Comparison of ENCODE assay signal across 8 cellular contexts in genomic region chr2:131527131-131528001, GRCh38. TPM values are rescaled to one million over a fixed set of nuclear protein-coding genes. Genes with fewer than 3 reads are reported as not detected.
DNase-seq lines count a peak whose midpoint lies in the region; ATAC-seq, FAIRE-seq and TF ChIP-seq lines count a peak whose summit lies in the region.
"Not testable (repeated sequence)": the region's sequence is repeated elsewhere in the genome, so short reads cannot be mapped to it uniquely, and the experiment has no call there.

Gene CCDC74A, plus strand, starts transcription at chr2:131527888. Its CDS starts 83 bp downstream, at chr2:131527971.

- ATAC-seq in GM19372 (IDR thresholded peaks at IDR 0.05; ENCODE audit: low read depth, unreplicated experiment) (peak; percentile 81), HG03342 (IDR thresholded peaks at IDR 0.05; ENCODE audit: unreplicated experiment) (peak; percentile 89)

- H3K27me3 ChIP-seq in breast epithelium; keratinocyte (ENCODE audit: control insufficient read depth, extremely low read depth, insufficient read depth, low read length): not testable (repeated sequence)

- TF ChIP-seq CTCF in AG09319 (IDR thresholded peaks at IDR 0.05; ENCODE audit: low read depth, low read length); breast epithelium (IDR thresholded peaks at IDR 0.05); keratinocyte (optimal IDR thresholded peaks at IDR 0.05 in 1 of 3, IDR thresholded peaks at IDR 0.05 in 1 of 3, conservative IDR thresholded peaks at IDR 0.05 in 1 of 3; ENCODE audit: extremely low read depth in 1 of 3, insufficient read depth in 2 of 3, low read length in 3 of 3): not testable (repeated sequence)

- intact Hi-C loops in breast epithelium (cut with DNase I; ENCODE audit: low total_unique reads), result not testable (repeated sequence)

- not testable (repeated sequence) for H3K79me2 ChIP-seq in keratinocyte (ENCODE audit: control insufficient read depth, insufficient read depth, low read length)

- FAIRE-seq in keratinocyte (lab: Jason Lieb, UNC), result not testable (repeated sequence)

- not testable (repeated sequence) for TF ChIP-seq POLR2A in breast epithelium (IDR thresholded peaks at IDR 0.05)

- not testable (repeated sequence) for H3K9me3 ChIP-seq in breast epithelium; keratinocyte (ENCODE audit: control insufficient read depth, low read depth, low read length)

- dilution Hi-C loops in keratinocyte (cut with MboI; ENCODE audit: extremely low pct_ligation_motif_present, low sequenced_read_pairs), result not testable (repeated sequence)

- H3K4me2 ChIP-seq in keratinocyte (ENCODE audit: control insufficient read depth, extremely low read depth, insufficient read depth, low read depth, low read length), result peak within 1 kb of the TSS; percentile 41

- not testable (repeated sequence) for H3K9ac ChIP-seq in keratinocyte (ENCODE audit: control insufficient read depth, extremely low read depth, insufficient read depth, low read length)

- DNase-seq in AG09319 (ENCODE audit: extremely low read depth, low read depth), result peak; percentile 3
- DNase-seq in NCI-H2227 treated with DMSO at 0.1 percent for 48 hours (lab: John Stamatoyannopoulos, UW), result peak; percentile 60
- DNase-seq in activated CD4-positive, CD25-positive, alpha-beta regulatory T cell treated with anti-CD3 and anti-CD28 coated beads, Interleukin-2, amount 50 U/mL, for 72 hours, result peak; percentile 80
- peak in 1 of 2 donors; percentile 62 for DNase-seq in breast epithelium (ENCODE audit: low spot score in 2 of 2)
- not testable (repeated sequence) for DNase-seq in keratinocyte (ENCODE audit: low read depth, low spot score)
- DNase-seq in stimulated activated CD4-positive, alpha-beta T cell treated with anti-CD3 and anti-CD28 coated beads, Interleukin-15, amount 100 ng/mL, for 1 hour (ENCODE audit: low read depth in 1 of 2, low spot score in 1 of 2), result peak; percentile 65 to 66

- H2AFZ ChIP-seq in keratinocyte (ENCODE audit: control insufficient read depth, low read length), result peak within 1 kb of the TSS; percentile 63

- H3K4me1 ChIP-seq in breast epithelium; keratinocyte (ENCODE audit: control insufficient read depth, extremely low read depth, insufficient read depth, low read length): not testable (repeated sequence)

- H3K27ac ChIP-seq in breast epithelium, result peak within 1 kb of the TSS; percentile 61 to 77
- H3K27ac ChIP-seq in keratinocyte (ENCODE audit: control insufficient read depth, insufficient read depth, low read length), result not testable (repeated sequence)

- H4K20me1 ChIP-seq in keratinocyte (ENCODE audit: control insufficient read depth, extremely low read depth, insufficient read depth, low read length), result not testable (repeated sequence)

- not testable (repeated sequence) for H3K9me1 ChIP-seq in keratinocyte (ENCODE audit: control insufficient read depth, extremely low read depth, insufficient read depth, low read length)

- H3K4me3 ChIP-seq in breast epithelium (peak within 1 kb of the TSS; percentile 35 to 68 (median 47)), keratinocyte (ENCODE audit: control insufficient read depth in 2 of 3, extremely low read depth in 1 of 3, insufficient read depth in 2 of 3, low read depth in 1 of 3, low read length in 3 of 3) (peak within 1 kb of the TSS in 2 of 3 experiments; percentile 8 to 14)

- H3K36me3 ChIP-seq in breast epithelium; keratinocyte (ENCODE audit: control insufficient read depth in 2 of 2, extremely low read depth in 1 of 2, insufficient read depth in 2 of 2, low read length in 2 of 2): not testable (repeated sequence)

RNA-seq across cellular contexts. Expression of gene CCDC74A, which starts in this region (rescaled TPM):
- total RNA-seq in breast epithelium, result 100 to 1,000 TPM in 1 of 3 donors, 10 to 100 TPM in 1, 1 to 10 TPM in 1; 8.2 to 100 (median 61.3) TPM
- polyA plus RNA-seq in keratinocyte, result 3.7 to 5.1 TPM (median 4.3 TPM) in 3 replicates
- polyA plus RNA-seq in keratinocyte (2011; ENCODE audit: low read depth), result not detected
- 2.1 and 2.6 TPM in 2 replicates for polyA plus RNA-seq in keratinocyte (2011; cell fraction: cytosol; rRNA removed)
- polyA plus RNA-seq in keratinocyte (2011; cell fraction: nucleus; rRNA removed), result 5.7 and 5.9 TPM in 2 replicates
- polyA plus RNA-seq in keratinocyte (2012; ENCODE audit: low replicate concordance), result 0.66 and 3.5 TPM in 2 replicates
- 1.4 to 3.4 TPM (median 2.5 TPM) in 3 replicates for polyA minus RNA-seq in keratinocyte
- polyA minus RNA-seq in keratinocyte (2011; cell fraction: cytosol; rRNA and poly(A)+ RNA removed), result 3.8 TPM
- polyA minus RNA-seq in keratinocyte (2011; cell fraction: nucleus; rRNA and poly(A)+ RNA removed), result 1.1 and 1.2 TPM in 2 replicates
